ENCODE assay signal across 10 cellular contexts in the genomic region with DNA sequence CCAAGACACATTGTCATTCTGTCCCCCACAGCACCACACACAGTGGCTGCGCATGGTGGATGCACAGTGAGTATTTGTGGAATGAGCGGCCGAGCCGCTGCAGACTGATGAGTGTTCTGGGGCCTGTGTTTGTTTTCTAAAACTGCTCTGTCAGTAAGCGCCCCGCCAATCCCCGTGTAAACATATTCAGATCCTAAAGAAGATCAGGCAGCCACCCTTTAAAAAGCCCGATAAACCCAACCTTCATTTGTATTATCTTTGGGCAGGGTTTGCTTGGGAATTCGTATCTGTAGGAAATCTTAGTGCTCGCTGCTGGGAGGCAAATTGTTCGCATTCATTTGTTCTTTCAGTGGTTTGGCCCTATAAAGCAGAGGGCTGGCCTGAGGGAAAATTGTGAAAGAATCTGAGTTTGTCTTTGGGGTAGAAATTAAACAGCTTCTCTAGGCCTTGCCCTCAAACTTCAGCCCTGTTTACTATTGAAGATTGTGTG.
DNase-seq lines count a peak whose midpoint lies in the region; FAIRE-seq and TF ChIP-seq lines count a peak whose summit lies in the region.
"Had no signal": no experiment of that assay in that cellular context is flagged by ENCODE, and none has a peak within 500 bp of the region (broad histone marks: within the 10 kb centered on the region; RNA-seq: fewer than 3 reads in every experiment).

No MANE protein-coding gene starts in this region.

- peak overlapping the region; percentile 93 for H3K27ac Mint-ChIP-seq in mesothelial cell of epicardium

- H3K9me3 ChIP-seq in uterus, result no peaks in the 10 kb centered on the region

- peak overlapping the region; percentile 72 to 78 for H3K27ac ChIP-seq in uterus
- H3K27ac ChIP-seq: 22Rv1 had no signal

- H3K36me3 Mint-ChIP-seq in mesothelial cell of epicardium, result peaks cover 8% of the 10 kb centered on the region

- no peak for FAIRE-seq in H54 (lab: Jason Lieb, UNC)

- H3K4me3 ChIP-seq in epithelial cell of esophagus (ENCODE audit: low read length) (no peak overlapping the region), uterus (no peak overlapping the region)
- H3K4me3 ChIP-seq: dorsolateral prefrontal cortex had no signal

- intact Hi-C loops in uterus (cut with DNase I; ENCODE audit: low total_unique reads), result no loop called here

- H3K27me3 ChIP-seq in uterus, result no peaks in the 10 kb centered on the region
- H3K27me3 ChIP-seq: dorsolateral prefrontal cortex had no signal

- no peaks in the 10 kb centered on the region for H3K27me3 Mint-ChIP-seq in mesothelial cell of epicardium (ENCODE audit: low read depth)

- H3K4me1 Mint-ChIP-seq in mesothelial cell of epicardium, result peaks cover 87% of the 10 kb centered on the region

- no peaks in the 10 kb centered on the region for H3K9me3 Mint-ChIP-seq in mesothelial cell of epicardium

- peak overlapping the region; percentile 25 for H3K4me3 Mint-ChIP-seq in mesothelial cell of epicardium

- peaks cover 0 to 26% of the 10 kb centered on the region in 2 donors for H3K4me1 ChIP-seq in uterus

- TF ChIP-seq POLR2A in uterus (IDR thresholded peaks at IDR 0.05), result no peak
- no peak for TF ChIP-seq POLR2A in H54 (IDR thresholded peaks at IDR 0.05; ENCODE audit: low read depth, low read length)

- H3K36me3 ChIP-seq in uterus, result no peaks in the 10 kb centered on the region

- TF ChIP-seq CTCF in epithelial cell of esophagus (IDR thresholded peaks at IDR 0.05; ENCODE audit: insufficient read depth, low read depth, low read length, missing control alignments), result no peak
- no peak for TF ChIP-seq CTCF in mesothelial cell of epicardium (IDR thresholded peaks at IDR 0.05; ENCODE audit: unreplicated experiment)
- TF ChIP-seq CTCF in uterus (IDR thresholded peaks at IDR 0.05), result no peak

- DNase-seq in DMS153 (lab: John Stamatoyannopoulos, UW) (peak; percentile 25), DMS153 treated with DMSO at 0.1 percent for 48 hours (lab: John Stamatoyannopoulos, UW; ENCODE audit: unreplicated experiment) (no peak), epithelial cell of esophagus (ENCODE audit: low read depth) (peak; percentile 34), mesothelial cell of epicardium (ENCODE audit: low spot score in 2 of 2, unreplicated experiment in 2 of 2) (no peak), uterus (no peak), NOMO-1 treated with DMSO at 0.1 percent for 48 hours (lab: John Stamatoyannopoulos, UW; ENCODE audit: unreplicated experiment) (no peak), H54 (ENCODE audit: insufficient read length, low spot score) (no peak)
- no peak for DNase-seq in activated T-cell treated with anti-CD3 and anti-CD28 coated beads, Interleukin-2, amount 50 U/mL, for 48 hours
- DNase-seq: dorsolateral prefrontal cortex had no signal

Comparison
In these comparisons a context has a peak if more than half of its experiments do, and no peak if none do; other contexts are left out.
1. DNase-seq: peak in DMS153 (single experiment) and epithelial cell of esophagus (single experiment); none in DMS153 treated with DMSO at 0.1 percent for 48 hours (single experiment), mesothelial cell of epicardium (0 of 2), uterus (0 of 2), NOMO-1 treated with DMSO at 0.1 percent for 48 hours (single experiment), activated T-cell treated with anti-CD3 and anti-CD28 coated beads, Interleukin-2, amount 50 U/mL, for 48 hours (0 of 2) and H54 (single experiment).